In genomic region chr15:68930268-68931022, GRCh38 we compare ENCODE assay signal across 8 cellular contexts. TPM values are rescaled to one million over a fixed set of nuclear protein-coding genes. Genes with fewer than 3 reads are reported as not detected.
DNase-seq lines count a peak whose midpoint lies in the region; TF ChIP-seq lines count a peak whose summit lies in the region.

Gene SPESP1 (plus strand): TSS chr15:68930525. CDS start chr15:68930654, 129 bp downstream.

- TF ChIP-seq CTCF in BE2C (IDR thresholded peaks at IDR 0.05; ENCODE audit: low read depth, low read length), result no peak
- no peak for TF ChIP-seq CTCF in coronary artery (IDR thresholded peaks at IDR 0.05)

- H3K27me3 ChIP-seq in BE2C (no peaks in the 10 kb centered on the region), mucosa of stomach (ENCODE audit: control insufficient read depth, insufficient read depth, low read length) (no peaks in the 10 kb centered on the region)

- H3K27ac ChIP-seq in coronary artery, result no peak within 1 kb of the TSS

- H3K4me1 ChIP-seq in BE2C (no peaks in the 10 kb centered on the region), mucosa of stomach (ENCODE audit: control insufficient read depth, insufficient read depth, low read length) (no peaks in the 10 kb centered on the region)

- peak within 1 kb of the TSS; percentile 55 for H3K9ac ChIP-seq in mucosa of stomach (ENCODE audit: low read length)

- H3K36me3 ChIP-seq in BE2C (no peaks in the 10 kb centered on the region), mucosa of stomach (ENCODE audit: control insufficient read depth, insufficient read depth, low read length) (no peaks in the 10 kb centered on the region)

- H3K9me3 ChIP-seq in BE2C (no peaks in the 10 kb centered on the region), mucosa of stomach (ENCODE audit: control insufficient read depth, low read length) (no peaks in the 10 kb centered on the region)

- H3K4me3 ChIP-seq in BE2C (ENCODE audit: low read depth, low read length) (no peak within 1 kb of the TSS), coronary artery (peak within 1 kb of the TSS; percentile 67), mucosa of stomach (ENCODE audit: low read length) (no peak within 1 kb of the TSS)

- peak; percentile 7 for DNase-seq in BE2C
- peak; percentile 36 for DNase-seq in activated CD4-positive, CD25-positive, alpha-beta regulatory T cell treated with anti-CD3 and anti-CD28 coated beads, Interleukin-2, amount 50 U/mL, for 72 hours
- peak; percentile 76 for DNase-seq in coronary artery (ENCODE audit: low spot score)
- DNase-seq in stimulated activated naive CD4-positive, alpha-beta T cell treated with Interleukin-2 at 50 U/mL for 16 hours (lab: John Stamatoyannopoulos, UW), result peak; percentile 4
- DNase-seq in NCI-H510A (lab: John Stamatoyannopoulos, UW), result no peak
- DNase-seq in RPMI8226, result no peak
- no peak for DNase-seq in LoVo (ENCODE audit: low spot score)

RNA-seq across cellular contexts. Expression of gene SPESP1, which starts in this region (rescaled TPM):
- polyA plus RNA-seq in BE2C (2012; ENCODE audit: insufficient read depth, insufficient read length, low read depth), result 0.73 TPM

Comparison
In these comparisons a context has a peak if more than half of its experiments do, and no peak if none do; other contexts are left out.
1. DNase-seq: peak in BE2C (single experiment), activated CD4-positive, CD25-positive, alpha-beta regulatory T cell treated with anti-CD3 and anti-CD28 coated beads, Interleukin-2, amount 50 U/mL, for 72 hours (single experiment), coronary artery (single experiment) and stimulated activated naive CD4-positive, alpha-beta T cell treated with Interleukin-2 at 50 U/mL for 16 hours (single experiment); none in NCI-H510A (single experiment), RPMI8226 (single experiment) and LoVo (single experiment).